6 cellular contexts compared by ENCODE assay signal in genomic region chr17:21702521-21702920, GRCh38. TPM values are rescaled to one million over a fixed set of nuclear protein-coding genes. Genes with fewer than 3 reads are reported as not detected.
"Had no signal": no experiment of that assay in that cellular context is flagged by ENCODE, and none has a peak within 500 bp of the region (broad histone marks: within the 10 kb centered on the region; RNA-seq: fewer than 3 reads in every experiment).

No MANE protein-coding gene starts in this region.

RNA-seq across cellular contexts. Expression of gene KCNJ18, which starts 10.2 kb away (rescaled TPM):
- total RNA-seq: HepG2, HT-29, HT1080, IMR-90, K562 had no signal
- polyA plus RNA-seq: HepG2, IgD-negative memory B cell, IMR-90, K562 had no signal
